8 cellular contexts compared by ENCODE assay signal in the genomic region with DNA sequence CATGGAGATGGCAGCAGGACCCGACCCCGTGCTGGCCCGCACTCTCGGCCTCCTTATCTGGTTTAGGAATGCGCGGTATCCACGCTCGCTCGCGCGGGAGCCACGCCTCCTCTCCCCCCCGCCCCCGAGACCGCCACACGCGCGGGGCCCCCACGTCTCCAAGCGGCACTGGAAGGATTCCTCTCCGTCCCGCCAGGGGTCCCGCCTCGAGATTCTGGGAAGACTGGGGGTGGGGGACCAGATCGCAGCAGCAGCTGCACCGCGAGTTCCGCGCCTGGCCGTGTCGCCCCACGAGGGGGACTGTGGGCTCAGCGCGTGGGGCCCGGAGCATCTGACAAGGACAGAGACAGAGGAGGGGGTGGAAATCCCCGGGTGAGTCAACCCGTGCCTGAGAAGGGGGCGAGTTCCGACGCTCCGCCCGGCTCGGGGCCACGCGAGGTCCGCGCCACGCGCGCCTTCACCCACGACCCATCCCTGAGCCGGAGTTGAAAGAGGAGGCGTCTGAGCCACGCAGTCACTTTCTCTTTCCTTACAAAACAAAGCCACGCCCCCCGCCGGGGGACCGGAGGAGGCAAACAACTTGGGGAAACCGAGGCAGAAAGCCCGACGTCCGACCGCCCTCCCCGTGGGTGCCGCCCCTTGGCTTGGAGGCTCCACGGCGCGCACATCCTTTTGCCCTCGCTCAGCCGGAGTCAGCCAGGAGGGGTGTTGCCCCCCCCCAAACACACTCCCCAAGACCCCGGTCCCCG. TPM values are rescaled to one million over a fixed set of nuclear protein-coding genes. Genes with fewer than 3 reads are reported as not detected.
DNase-seq lines count a peak whose midpoint lies in the region; ATAC-seq, FAIRE-seq and TF ChIP-seq lines count a peak whose summit lies in the region.

No MANE protein-coding gene starts in this region.

- H3K27me3 ChIP-seq in HUES64 (ENCODE audit: insufficient read depth, low read length): no peaks in the 10 kb centered on the region
- 0 out of 7 replicates have a peak, but pooled peaks cover 0 to 3% (median 0%) of the 10 kb centered on the region in 4 experiments for H3K27me3 ChIP-seq in H1 (replicated peaks in 1 of 4; ENCODE audit: control insufficient read depth in 3 of 4, extremely low read depth in 1 of 4, insufficient read depth in 3 of 4, low read length in 3 of 4)

- no peaks in the 10 kb centered on the region for H3K9me3 ChIP-seq in HUES64 (ENCODE audit: insufficient read depth, low read depth, low read length)
- H3K9me3 ChIP-seq in H1 (ENCODE audit: insufficient read depth in 2 of 2, low read depth in 1 of 2, low read length in 1 of 2): no peaks in the 10 kb centered on the region

- H3K27ac Mint-ChIP-seq in activated CD4-positive, alpha-beta memory T cell treated with anti-CD3 and anti-CD28 coated beads, Interleukin-2, amount 10 ng/mL, durations not matched to agents 7 days and 5 days: peak overlapping the region; percentile 52
- peak overlapping the region; percentile 88 for H3K27ac Mint-ChIP-seq in stimulated activated naive B cell treated with anti-CD40 and anti-IgM and Interleukin-4, amounts not matched to agents 10 μg/mL and 1 μg/mL and 100 μg/mL, for 72 hours

- H4K8ac ChIP-seq in H1 (ENCODE audit: extremely low read depth, insufficient read depth, low read length): peak overlapping the region; percentile 97

- no peak overlapping the region for H2BK5ac ChIP-seq in H1 (ENCODE audit: low read depth, low read length)

- no peak overlapping the region for H2BK12ac ChIP-seq in H1 (ENCODE audit: low read depth, low read length)

- TF ChIP-seq CTCF in H1 (IDR thresholded peaks at IDR 0.05; ENCODE audit: control extremely low read depth in 1 of 3, insufficient read depth in 1 of 3, low read depth in 1 of 3, low read length in 3 of 3): no peak

- H3K4me3 ChIP-seq in HUES64 (ENCODE audit: low read length) (peak overlapping the region; percentile 82), H1 (ENCODE audit: extremely low read depth in 1 of 4, insufficient read depth in 2 of 4, low read depth in 3 of 4, low read length in 4 of 4) (peak overlapping the region; percentile 61 to 88 (median 78))

- ATAC-seq in stimulated activated naive B cell treated with anti-CD40 and anti-IgM and Interleukin-4, amounts not matched to agents 10 μg/mL and 1 μg/mL and 100 μg/mL, for 72 hours (replicated peaks): peak; percentile 45 to 54
- ATAC-seq in HG03460 (IDR thresholded peaks at IDR 0.05; ENCODE audit: unreplicated experiment): no peak

- no peaks in the 10 kb centered on the region for H3K36me3 ChIP-seq in HUES64 (ENCODE audit: insufficient read depth, low read length)
- no peaks in the 10 kb centered on the region; a peak in 1 of 8 replicates for H3K36me3 ChIP-seq in H1 (ENCODE audit: control insufficient read depth in 2 of 4, insufficient read depth in 4 of 4, low read length in 3 of 4)

- H4K5ac ChIP-seq in H1 (ENCODE audit: insufficient read length, low read depth, low read length): peak overlapping the region; percentile 65

- H4K91ac ChIP-seq in H1 (replicated peaks; ENCODE audit: insufficient read length, low read length): peak overlapping the region; percentile 65

- H3K23me2 ChIP-seq in H1 (ENCODE audit: low read depth, low read length): peaks cover 10% of the 10 kb centered on the region; the same call in 1 of the 2 replicates

- H3K9ac ChIP-seq in HUES64 (ENCODE audit: low read depth, low read length): peak overlapping the region; percentile 90
- H3K9ac ChIP-seq in H1 (replicated peaks in 1 of 4; ENCODE audit: extremely low read depth in 1 of 4, low read depth in 3 of 4, low read length in 3 of 4): peak overlapping the region; percentile 16 to 94 (median 82); a peak in 6 of 7 replicates

- peak overlapping the region; percentile 77 for H3K56ac ChIP-seq in H1 (replicated peaks; ENCODE audit: insufficient read length, low read depth, low read length)

- no peak overlapping the region for H2AK5ac ChIP-seq in H1 (ENCODE audit: low read depth, low read length)

- peak overlapping the region; percentile 79 for H3K27ac ChIP-seq in HUES64 (ENCODE audit: low read depth, low read length)
- no peak overlapping the region; the same call in 1 of the 2 replicates for H3K27ac ChIP-seq in H1 (ENCODE audit: low read depth, low read length)

- H3K18ac ChIP-seq in H1 (ENCODE audit: extremely low read depth, low read length): peak overlapping the region; percentile 32

- H3K79me2 ChIP-seq in H1 (ENCODE audit: control insufficient read depth in 1 of 2, insufficient read depth in 2 of 2, low read length in 2 of 2): peaks cover 0 to 16% of the 10 kb centered on the region in 2 experiments; a peak in 2 of 4 replicates

- TF ChIP-seq POLR2A in H1 (IDR thresholded peaks at IDR 0.05; ENCODE audit: control extremely low read depth in 1 of 2, low read depth in 2 of 2, low read length in 2 of 2): peak in 1 of 2 experiments; percentile 22; a peak in 1 of 3 replicates

- TF ChIP-seq EP300 in H1 (IDR thresholded peaks at IDR 0.05; ENCODE audit: borderline replicate concordance in 1 of 2, low read depth in 2 of 2, low read length in 2 of 2): no peak

- H3K9me3 Mint-ChIP-seq in activated CD4-positive, alpha-beta memory T cell treated with anti-CD3 and anti-CD28 coated beads, Interleukin-2, amount 10 ng/mL, durations not matched to agents 7 days and 5 days: no peaks in the 10 kb centered on the region
- no peaks in the 10 kb centered on the region for H3K9me3 Mint-ChIP-seq in stimulated activated naive B cell treated with anti-CD40 and anti-IgM and Interleukin-4, amounts not matched to agents 10 μg/mL and 1 μg/mL and 100 μg/mL, for 72 hours

- H2BK20ac ChIP-seq in H1 (ENCODE audit: low read length): no peak overlapping the region

- H2AFZ ChIP-seq in H1 (ENCODE audit: low read length): no peak overlapping the region

- peak; percentile 58 for DNase-seq in D341Med (ENCODE audit: low spot score)
- DNase-seq in activated CD4-positive, alpha-beta memory T cell treated with anti-CD3 and anti-CD28 coated beads, Interleukin-2, amount 10 ng/mL, durations not matched to agents 7 days and 5 days: peak; percentile 50
- DNase-seq in H1 (ENCODE audit: low read depth in 1 of 2, low spot score in 2 of 2): peak in 1 of 2 experiments; percentile 83
- peak; percentile 21 for DNase-seq in myocyte (ENCODE audit: low read depth)
- peak; percentile 46 for DNase-seq in stimulated activated naive B cell treated with anti-CD40 and anti-IgM and Interleukin-4, amounts not matched to agents 10 μg/mL and 1 μg/mL and 100 μg/mL, for 72 hours
- DNase-seq in NCI-H1694 treated with DMSO at 0.1 percent for 48 hours (lab: John Stamatoyannopoulos, UW): no peak

- H4K20me1 ChIP-seq in H1 (replicated peaks in 1 of 2; ENCODE audit: control insufficient read depth in 1 of 2, insufficient read depth in 2 of 2, low read length in 2 of 2): peaks cover 6 to 10% of the 10 kb centered on the region in 2 experiments

- H3K79me1 ChIP-seq in H1 (ENCODE audit: low read depth, low read length): peaks cover 9% of the 10 kb centered on the region

- no peak for FAIRE-seq in H1 (lab: Jason Lieb, UNC)

- CTCF ChIA-PET in activated CD4-positive, alpha-beta memory T cell treated with anti-CD3 and anti-CD28 coated beads, Interleukin-2, amount 10 ng/mL, durations not matched to agents 7 days and 5 days (lab: Charles Lee): interaction anchor here (5.5 kb wide), 1 partner anchor 20 kb away, joined by 51 read pairs; a partner anchor contains a TSS
- CTCF ChIA-PET in H1 (lab: Charles Lee; ENCODE audit: partially characterized antibody): interaction anchor here (3.3 to 6.4 kb wide), 4 partner anchors 13 to 29 kb away, joined by 11 to 59 read pairs (median 54); no protein-coding TSS in a partner anchor

- H3K4me1 ChIP-seq in HUES64 (ENCODE audit: insufficient read depth, low read length) (peaks cover 8% of the 10 kb centered on the region), H1 (replicated peaks in 1 of 4; ENCODE audit: control insufficient read depth in 3 of 4, insufficient read depth in 4 of 4, low read length in 3 of 4) (peaks cover 3 to 7% (median 3%) of the 10 kb centered on the region in 4 experiments; a peak in 4 of 7 replicates)

- 1% methylated on average over 71 of the region's 72 CpGs for WGBS in HUES64
- 3% methylated on average over 53 of the region's 72 CpGs; no CpG with 5 or more reads in 1 of the 2 experiments for WGBS in H1 (ENCODE audit: extremely low coverage in 1 of 2, insufficient coverage in 1 of 2, insufficient read length in 1 of 2, insufficient replicate concordance in 2 of 2, low coverage in 1 of 2, low lambda C conversion rate in 2 of 2, missing lambda C conversion rate in 1 of 2), 2 experiments

- H3K4me2 ChIP-seq in H1 (ENCODE audit: insufficient read depth in 1 of 2, low read depth in 2 of 2, low read length in 2 of 2): peak overlapping the region; percentile 81 to 82

- no peaks in the 10 kb centered on the region for H3K36me3 Mint-ChIP-seq in activated CD4-positive, alpha-beta memory T cell treated with anti-CD3 and anti-CD28 coated beads, Interleukin-2, amount 10 ng/mL, durations not matched to agents 7 days and 5 days (ENCODE audit: low read depth)
- H3K36me3 Mint-ChIP-seq in stimulated activated naive B cell treated with anti-CD40 and anti-IgM and Interleukin-4, amounts not matched to agents 10 μg/mL and 1 μg/mL and 100 μg/mL, for 72 hours: no peaks in the 10 kb centered on the region

- POLR2A ChIA-PET in activated CD4-positive, alpha-beta memory T cell treated with anti-CD3 and anti-CD28 coated beads, Interleukin-2, amount 10 ng/mL, durations not matched to agents 7 days and 5 days (lab: Charles Lee): interaction anchor here (1.3 to 2.6 kb wide), 3 partner anchors 20 to 38 kb away, joined by 3 to 8 read pairs (median 3); a partner anchor contains a TSS
- POLR2A ChIA-PET in H1 (lab: Charles Lee; ENCODE audit: partially characterized antibody): interaction anchor here (0.8 to 2.1 kb wide), 5 partner anchors 8 to 29 kb away, joined by 3 to 8 read pairs (median 3); a partner anchor contains a TSS

- no peaks in the 10 kb centered on the region for H3K27me3 Mint-ChIP-seq in activated CD4-positive, alpha-beta memory T cell treated with anti-CD3 and anti-CD28 coated beads, Interleukin-2, amount 10 ng/mL, durations not matched to agents 7 days and 5 days
- no peaks in the 10 kb centered on the region for H3K27me3 Mint-ChIP-seq in stimulated activated naive B cell treated with anti-CD40 and anti-IgM and Interleukin-4, amounts not matched to agents 10 μg/mL and 1 μg/mL and 100 μg/mL, for 72 hours

- H2BK120ac ChIP-seq in H1 (replicated peaks; ENCODE audit: low read depth, low read length): no peak overlapping the region

- no peak overlapping the region for H3K23ac ChIP-seq in H1 (ENCODE audit: insufficient read length)

- TF ChIP-seq RAD21 in H1 (IDR thresholded peaks at IDR 0.05 in 1 of 2, conservative IDR thresholded peaks at IDR 0.05 in 1 of 2; ENCODE audit: low read depth in 2 of 2, low read length in 2 of 2): no peak

- H3K4me1 Mint-ChIP-seq in activated CD4-positive, alpha-beta memory T cell treated with anti-CD3 and anti-CD28 coated beads, Interleukin-2, amount 10 ng/mL, durations not matched to agents 7 days and 5 days: peaks cover 17% of the 10 kb centered on the region
- H3K4me1 Mint-ChIP-seq in stimulated activated naive B cell treated with anti-CD40 and anti-IgM and Interleukin-4, amounts not matched to agents 10 μg/mL and 1 μg/mL and 100 μg/mL, for 72 hours: peaks cover 24 to 49% of the 10 kb centered on the region in 2 donors

- H3K14ac ChIP-seq in H1 (ENCODE audit: insufficient read length): no peak overlapping the region

- H2BK15ac ChIP-seq in H1 (ENCODE audit: low read length): no peak overlapping the region

- H3K4me3 Mint-ChIP-seq in activated CD4-positive, alpha-beta memory T cell treated with anti-CD3 and anti-CD28 coated beads, Interleukin-2, amount 10 ng/mL, durations not matched to agents 7 days and 5 days: peak overlapping the region; percentile 86
- H3K4me3 Mint-ChIP-seq in stimulated activated naive B cell treated with anti-CD40 and anti-IgM and Interleukin-4, amounts not matched to agents 10 μg/mL and 1 μg/mL and 100 μg/mL, for 72 hours: peak overlapping the region; percentile 84 to 94

- no peak overlapping the region for H3K4ac ChIP-seq in H1 (replicated peaks; ENCODE audit: insufficient read length, low read depth, low read length)

RNA-seq across cellular contexts. Expression of a gene that starts 0.8 kb away (rescaled TPM):
- 6.9 TPM for polyA plus RNA-seq in HUES64 (2013, experiment 1 of 2)
- polyA plus RNA-seq in HUES64 (2013, experiment 2 of 2): 9.1 TPM
- total RNA-seq in activated CD4-positive, alpha-beta memory T cell treated with anti-CD3 and anti-CD28 coated beads, Interleukin-2, amount 10 ng/mL, durations not matched to agents 7 days and 5 days: 10 to 100 TPM in 1 of 2 experiments, 1 to 10 TPM in 1; 9.5 to 10.6 TPM
- 18.7 and 19.4 TPM in 2 replicates for total RNA-seq in H1 (2021; fragmentation: NEBNext Ultra II Directional; extraction: Animal tissue kit (Norgen Biotek cat#: 25700))
- 16.2 and 17.5 TPM in 2 replicates for polyA plus RNA-seq in H1 (2011; rRNA removed)
- 10.4 TPM for polyA plus RNA-seq in H1 (2011; cell fraction: cytosol; rRNA removed)
- 8.7 TPM for polyA plus RNA-seq in H1 (2011; cell fraction: nucleus; rRNA removed)
- 7.0 to 10.5 TPM (median 9.3 TPM) in 4 replicates for polyA plus RNA-seq in H1 (2012, experiment 1 of 2)
- 7.1 TPM for polyA plus RNA-seq in H1 (2012, experiment 2 of 2)
- 12.6 TPM for polyA plus RNA-seq in H1 (2013, experiment 1 of 2)
- 15.2 TPM for polyA plus RNA-seq in H1 (2013, experiment 2 of 2)
- 32.0 and 38.5 TPM in 2 replicates for polyA minus RNA-seq in H1 (2011; rRNA and poly(A)+ RNA removed)
- polyA minus RNA-seq in H1 (2011; cell fraction: cytosol; rRNA and poly(A)+ RNA removed): 22.8 TPM
- polyA minus RNA-seq in H1 (2011; cell fraction: nucleus; rRNA and poly(A)+ RNA removed): 10.4 TPM
- total RNA-seq in myocyte: 1.8 and 3.5 TPM in 2 replicates
- polyA plus RNA-seq in myocyte (2012): 2.0 TPM

RNA-seq across cellular contexts. Expression of a gene that starts 21.7 kb away (rescaled TPM):
- polyA plus RNA-seq in HUES64 (2013, experiment 1 of 2): 63.1 TPM
- 57.9 TPM for polyA plus RNA-seq in HUES64 (2013, experiment 2 of 2)
- 10 to 100 TPM; 55.4 to 58.6 TPM for total RNA-seq in activated CD4-positive, alpha-beta memory T cell treated with anti-CD3 and anti-CD28 coated beads, Interleukin-2, amount 10 ng/mL, durations not matched to agents 7 days and 5 days
- total RNA-seq in H1 (2021; fragmentation: NEBNext Ultra II Directional; extraction: Animal tissue kit (Norgen Biotek cat#: 25700)): 82.3 and 90.7 TPM in 2 replicates
- 187 and 282 TPM in 2 replicates for polyA plus RNA-seq in H1 (2011; rRNA removed)
- 114 TPM for polyA plus RNA-seq in H1 (2011; cell fraction: cytosol; rRNA removed)
- polyA plus RNA-seq in H1 (2011; cell fraction: nucleus; rRNA removed): 147 TPM
- 52.4 to 94.1 TPM (median 90.4 TPM) in 4 replicates for polyA plus RNA-seq in H1 (2012, experiment 1 of 2)
- 93.0 TPM for polyA plus RNA-seq in H1 (2012, experiment 2 of 2)
- 71.0 TPM for polyA plus RNA-seq in H1 (2013, experiment 1 of 2)
- 66.3 TPM for polyA plus RNA-seq in H1 (2013, experiment 2 of 2)
- 18.3 and 19.8 TPM in 2 replicates for polyA minus RNA-seq in H1 (2011; rRNA and poly(A)+ RNA removed)
- polyA minus RNA-seq in H1 (2011; cell fraction: cytosol; rRNA and poly(A)+ RNA removed): 38.4 TPM
- polyA minus RNA-seq in H1 (2011; cell fraction: nucleus; rRNA and poly(A)+ RNA removed): 34.5 TPM
- 64.7 and 94.3 TPM in 2 replicates for total RNA-seq in myocyte
- 50.5 TPM for polyA plus RNA-seq in myocyte (2012)

RNA-seq across cellular contexts. Expression of a gene that starts 35.6 kb away (rescaled TPM):
- 120 TPM for polyA plus RNA-seq in HUES64 (2013, experiment 1 of 2)
- polyA plus RNA-seq in HUES64 (2013, experiment 2 of 2): 116 TPM
- total RNA-seq in activated CD4-positive, alpha-beta memory T cell treated with anti-CD3 and anti-CD28 coated beads, Interleukin-2, amount 10 ng/mL, durations not matched to agents 7 days and 5 days: 100 to 1,000 TPM; 314 to 331 TPM
- 208 and 210 TPM in 2 replicates for total RNA-seq in H1 (2021; fragmentation: NEBNext Ultra II Directional; extraction: Animal tissue kit (Norgen Biotek cat#: 25700))
- 101 and 121 TPM in 2 replicates for polyA plus RNA-seq in H1 (2011; rRNA removed)
- polyA plus RNA-seq in H1 (2011; cell fraction: cytosol; rRNA removed): 79.7 TPM
- polyA plus RNA-seq in H1 (2011; cell fraction: nucleus; rRNA removed): 295 TPM
- 179 to 246 TPM (median 190 TPM) in 4 replicates for polyA plus RNA-seq in H1 (2012, experiment 1 of 2)
- polyA plus RNA-seq in H1 (2012, experiment 2 of 2): 57.7 TPM
- polyA plus RNA-seq in H1 (2013, experiment 1 of 2): 165 TPM
- polyA plus RNA-seq in H1 (2013, experiment 2 of 2): 148 TPM
- polyA minus RNA-seq in H1 (2011; rRNA and poly(A)+ RNA removed): 129 and 138 TPM in 2 replicates
- polyA minus RNA-seq in H1 (2011; cell fraction: cytosol; rRNA and poly(A)+ RNA removed): 111 TPM
- polyA minus RNA-seq in H1 (2011; cell fraction: nucleus; rRNA and poly(A)+ RNA removed): 124 TPM
- 53.8 and 70.1 TPM in 2 replicates for total RNA-seq in myocyte
- 25.5 TPM for polyA plus RNA-seq in myocyte (2012)

RNA-seq across cellular contexts. Expression of a gene that starts 40.6 kb away (rescaled TPM):
- polyA plus RNA-seq in HUES64 (2013, experiment 1 of 2): 2.7 TPM
- 5.2 TPM for polyA plus RNA-seq in HUES64 (2013, experiment 2 of 2)
- total RNA-seq in activated CD4-positive, alpha-beta memory T cell treated with anti-CD3 and anti-CD28 coated beads, Interleukin-2, amount 10 ng/mL, durations not matched to agents 7 days and 5 days: 10 to 100 TPM; 23.8 to 24.3 TPM
- 3.8 and 4.0 TPM in 2 replicates for total RNA-seq in H1 (2021; fragmentation: NEBNext Ultra II Directional; extraction: Animal tissue kit (Norgen Biotek cat#: 25700))
- polyA plus RNA-seq in H1 (2011; rRNA removed): 5.2 and 9.4 TPM in 2 replicates
- polyA plus RNA-seq in H1 (2011; cell fraction: cytosol; rRNA removed): 4.1 TPM
- 5.3 TPM for polyA plus RNA-seq in H1 (2011; cell fraction: nucleus; rRNA removed)
- 4.7 to 8.7 TPM (median 6.5 TPM) in 4 replicates for polyA plus RNA-seq in H1 (2012, experiment 1 of 2)
- polyA plus RNA-seq in H1 (2012, experiment 2 of 2): 4.1 TPM
- polyA plus RNA-seq in H1 (2013, experiment 1 of 2): 12.4 TPM
- polyA plus RNA-seq in H1 (2013, experiment 2 of 2): 10.8 TPM
- 5.7 and 9.7 TPM in 2 replicates for polyA minus RNA-seq in H1 (2011; rRNA and poly(A)+ RNA removed)
- polyA minus RNA-seq in H1 (2011; cell fraction: cytosol; rRNA and poly(A)+ RNA removed): 8.4 TPM
- polyA minus RNA-seq in H1 (2011; cell fraction: nucleus; rRNA and poly(A)+ RNA removed): 3.0 TPM
- 5.1 and 21.3 TPM in 2 replicates for total RNA-seq in myocyte
- 8.3 TPM for polyA plus RNA-seq in myocyte (2012)

RNA-seq across cellular contexts. Expression of a gene that starts 56.4 kb away (rescaled TPM):
- 0.75 TPM for polyA plus RNA-seq in HUES64 (2013, experiment 1 of 2)
- polyA plus RNA-seq in HUES64 (2013, experiment 2 of 2): 0.44 TPM
- 1 to 10 TPM; 1.5 to 2.0 TPM for total RNA-seq in activated CD4-positive, alpha-beta memory T cell treated with anti-CD3 and anti-CD28 coated beads, Interleukin-2, amount 10 ng/mL, durations not matched to agents 7 days and 5 days
- 1.3 and 1.5 TPM in 2 replicates for total RNA-seq in H1 (2021; fragmentation: NEBNext Ultra II Directional; extraction: Animal tissue kit (Norgen Biotek cat#: 25700))
- 4.1 and 6.3 TPM in 2 replicates for polyA plus RNA-seq in H1 (2011; rRNA removed)
- polyA plus RNA-seq in H1 (2011; cell fraction: cytosol; rRNA removed): 4.3 TPM
- polyA plus RNA-seq in H1 (2011; cell fraction: nucleus; rRNA removed): 2.4 TPM
- polyA plus RNA-seq in H1 (2012, experiment 1 of 2): 0.83 to 2.2 TPM (median 2.0 TPM) in 4 replicates
- 2.3 TPM for polyA plus RNA-seq in H1 (2012, experiment 2 of 2)
- 2.6 TPM for polyA plus RNA-seq in H1 (2013, experiment 1 of 2)
- 3.6 TPM for polyA plus RNA-seq in H1 (2013, experiment 2 of 2)
- polyA minus RNA-seq in H1 (2011; rRNA and poly(A)+ RNA removed): 0.54 and 0.56 TPM in 2 replicates
- polyA minus RNA-seq in H1 (2011; cell fraction: cytosol; rRNA and poly(A)+ RNA removed): 2.9 TPM
- 1.4 TPM for polyA minus RNA-seq in H1 (2011; cell fraction: nucleus; rRNA and poly(A)+ RNA removed)
- 1.4 and 3.2 TPM in 2 replicates for total RNA-seq in myocyte
- polyA plus RNA-seq in myocyte (2012): 0.49 TPM
